14 cellular contexts compared by ENCODE assay signal in the genomic region with DNA sequence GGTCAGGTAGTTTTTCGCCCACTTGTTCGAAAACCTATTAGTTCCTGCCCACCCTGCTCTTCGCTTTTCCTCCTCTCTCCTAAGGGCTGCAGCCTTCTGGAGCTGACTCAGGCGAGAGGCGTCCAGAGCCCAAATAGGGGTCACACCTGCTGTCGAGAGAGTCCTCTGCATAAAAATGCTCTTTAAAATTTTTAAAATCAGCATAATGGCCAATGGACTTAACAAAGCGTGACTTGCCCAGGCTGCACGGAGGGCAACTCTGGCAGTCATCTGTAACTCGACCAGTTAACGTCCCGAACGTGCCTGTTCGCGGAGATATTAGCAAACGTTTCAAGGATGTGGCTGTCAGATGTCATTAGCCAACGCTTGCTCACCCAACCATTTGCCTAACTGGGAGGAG. TPM values are rescaled to one million over a fixed set of nuclear protein-coding genes. Genes with fewer than 3 reads are reported as not detected.
DNase-seq lines count a peak whose midpoint lies in the region; ATAC-seq and TF ChIP-seq lines count a peak whose summit lies in the region.
"Had no signal": no experiment of that assay in that cellular context is flagged by ENCODE, and none has a peak within 500 bp of the region (broad histone marks: within the 10 kb centered on the region; RNA-seq: fewer than 3 reads in every experiment).

No MANE protein-coding gene starts in this region.

- H3K18ac ChIP-seq in neuronal stem cell (ENCODE audit: low read length) = no peak overlapping the region

- ATAC-seq in GM18870 (IDR thresholded peaks at IDR 0.05; ENCODE audit: unreplicated experiment) (no peak), HG03280 (IDR thresholded peaks at IDR 0.05; ENCODE audit: unreplicated experiment) (no peak)
- ATAC-seq: left ventricle myocardium superior; natural killer cell treated with Interleukin-12 subunit alpha and Interleukin-12 subunit beta and Interleukin-15 and Interleukin-18, amount 100 ng/mL, for 72 hours had no signal

- H3K14ac ChIP-seq in neuronal stem cell (ENCODE audit: low read length) = no peak overlapping the region

- H3K4me3 ChIP-seq in neuronal stem cell (ENCODE audit: low read length in 2 of 2) = peak overlapping the region in 1 of 2 donors; percentile 76
- peak overlapping the region in 2 of 8 donors; percentile 17 to 45 for H3K4me3 ChIP-seq in spleen

- peak overlapping the region; percentile 76 for H3K27ac ChIP-seq in 22Rv1
- H3K27ac ChIP-seq in neuronal stem cell (replicated peaks; ENCODE audit: low read length) = no peak overlapping the region
- no peak overlapping the region for H3K27ac ChIP-seq in spleen
- H3K27ac ChIP-seq: thoracic aorta had no signal

- H3K4me2 ChIP-seq in neuronal stem cell (ENCODE audit: insufficient read depth, low read length, poor library complexity, severe bottlenecking) = peak overlapping the region; percentile 77

- H3K4me3 Mint-ChIP-seq in glutamatergic neuron (ENCODE audit: unreplicated experiment) = peak overlapping the region; percentile 73
- H3K4me3 Mint-ChIP-seq: natural killer cell treated with Interleukin-12 subunit alpha and Interleukin-12 subunit beta and Interleukin-15 and Interleukin-18, amount 100 ng/mL, for 72 hours had no signal

- H3K36me3 ChIP-seq in neuronal stem cell (replicated peaks in 1 of 2; ENCODE audit: control insufficient read depth in 2 of 2, insufficient read depth in 2 of 2, low read length in 2 of 2) (no peaks in the 10 kb centered on the region), spleen (no peaks in the 10 kb centered on the region)
- H3K36me3 ChIP-seq: thoracic aorta had no signal

- no peak overlapping the region for H3K4ac ChIP-seq in neuronal stem cell (ENCODE audit: low read length)

- peak; percentile 64 to 81 for DNase-seq in NCI-H526 (lab: John Stamatoyannopoulos, UW)
- DNase-seq in glutamatergic neuron = no peak
- no peak for DNase-seq in neuronal stem cell (ENCODE audit: low spot score)
- DNase-seq in spleen = no peak
- DNase-seq in activated CD4-positive, CD25-positive, alpha-beta regulatory T cell (lab: John Stamatoyannopoulos, UW) = no peak
- DNase-seq: activated naive CD4-positive, alpha-beta T cell treated with Interleukin-2 at 50 U/mL for 16 hours; left ventricle myocardium superior; NCI-H2081 treated with DMSO at 0.1 percent for 48 hours had no signal

- TF ChIP-seq POLR2A in spleen (IDR thresholded peaks at IDR 0.05) = no peak

- no peak overlapping the region for H3K27ac Mint-ChIP-seq in glutamatergic neuron (ENCODE audit: unreplicated experiment)
- H3K27ac Mint-ChIP-seq: natural killer cell treated with Interleukin-12 subunit alpha and Interleukin-12 subunit beta and Interleukin-15 and Interleukin-18, amount 100 ng/mL, for 72 hours had no signal

- H3K23ac ChIP-seq in neuronal stem cell (ENCODE audit: low read depth, low read length, poor library complexity) = no peak overlapping the region

- H2BK5ac ChIP-seq in neuronal stem cell (ENCODE audit: low read length) = no peak overlapping the region

- no peak overlapping the region for H2BK15ac ChIP-seq in neuronal stem cell (ENCODE audit: low read length)

- H3K36me3 Mint-ChIP-seq in glutamatergic neuron (ENCODE audit: unreplicated experiment) = no peaks in the 10 kb centered on the region

- peaks cover 2% of the 10 kb centered on the region for H3K9me3 Mint-ChIP-seq in glutamatergic neuron (ENCODE audit: unreplicated experiment)
- H3K9me3 Mint-ChIP-seq: natural killer cell treated with Interleukin-12 subunit alpha and Interleukin-12 subunit beta and Interleukin-15 and Interleukin-18, amount 100 ng/mL, for 72 hours had no signal

- no peak overlapping the region for H2BK12ac ChIP-seq in neuronal stem cell (ENCODE audit: low read length)

- peaks cover 21% of the 10 kb centered on the region for H3K27me3 Mint-ChIP-seq in glutamatergic neuron (ENCODE audit: unreplicated experiment)

- intact Hi-C loops in spleen (cut with DNase I; ENCODE audit: low total_unique reads) = no loop called here

- H3K9me3 ChIP-seq in neuronal stem cell (replicated peaks in 1 of 2; ENCODE audit: control insufficient read depth in 2 of 2, insufficient read depth in 1 of 2, low read depth in 1 of 2, low read length in 2 of 2) (no peaks in the 10 kb centered on the region), spleen (peaks cover 0 to 5% (median 0%) of the 10 kb centered on the region in 8 donors)
- H3K9me3 ChIP-seq: thoracic aorta had no signal

- no CpG with 5 or more reads among the region's 16 CpGs for WGBS in neuronal stem cell (ENCODE audit: extremely low coverage in 2 of 2, insufficient read length in 2 of 2, insufficient replicate concordance in 1 of 2), 2 donors
- WGBS in spleen, 5 donors = 3 to 8% (median 7%) methylated on average over 16 of the region's 16 CpGs

- no peak overlapping the region for H4K91ac ChIP-seq in neuronal stem cell (ENCODE audit: low read depth, low read length, poor library complexity)

- H2AK5ac ChIP-seq in neuronal stem cell (ENCODE audit: low read depth, low read length) = no peak overlapping the region

- H2AFZ ChIP-seq in neuronal stem cell (ENCODE audit: low read length) = peak overlapping the region; percentile 83

- H4K8ac ChIP-seq in neuronal stem cell (ENCODE audit: low read depth, low read length) = no peak overlapping the region

- no peak overlapping the region for H3K9ac ChIP-seq in neuronal stem cell (ENCODE audit: low read depth, low read length, poor library complexity)

- TF ChIP-seq CTCF in 22Rv1 (IDR thresholded peaks at IDR 0.05) (no peak), glutamatergic neuron (IDR thresholded peaks at IDR 0.05; ENCODE audit: partially characterized antibody, unreplicated experiment) (no peak), spleen (IDR thresholded peaks at IDR 0.05 in 8 of 11, conservative IDR thresholded peaks at IDR 0.05 in 3 of 11) (no peak)

- H3K79me1 ChIP-seq in neuronal stem cell (ENCODE audit: low read depth, low read length) = no peaks in the 10 kb centered on the region

- peaks cover 0 to 9% of the 10 kb centered on the region in 2 donors for H3K4me1 ChIP-seq in neuronal stem cell (ENCODE audit: control insufficient read depth in 2 of 2, insufficient read depth in 1 of 2, low read depth in 1 of 2, low read length in 2 of 2)
- H3K4me1 ChIP-seq in spleen = peaks cover 0 to 15% (median 7%) of the 10 kb centered on the region in 6 donors

- no peaks in the 10 kb centered on the region for H3K4me1 Mint-ChIP-seq in glutamatergic neuron (ENCODE audit: low read depth, unreplicated experiment)

- H2BK120ac ChIP-seq in neuronal stem cell (ENCODE audit: low read depth, low read length) = no peak overlapping the region

- peaks cover 20 to 68% (median 60%) of the 10 kb centered on the region in 3 experiments for H3K27me3 ChIP-seq in neuronal stem cell (ENCODE audit: control insufficient read depth in 3 of 3, insufficient read depth in 3 of 3, low read depth in 1 of 3, low read length in 3 of 3)
- H3K27me3 ChIP-seq in spleen (replicated peaks in 1 of 7) = peaks cover 0 to 86% (median 64%) of the 10 kb centered on the region in 7 donors

RNA-seq across cellular contexts. Expression of a gene that starts 32.2 kb away (rescaled TPM):
- total RNA-seq in glutamatergic neuron (ENCODE audit: unreplicated experiment) = not detected
- polyA plus RNA-seq in neuronal stem cell (2013, experiment 1 of 2) = not detected
- polyA plus RNA-seq in neuronal stem cell (2013, experiment 2 of 2) = not detected
- not detected for total RNA-seq in spleen
- polyA plus RNA-seq in spleen = not detected
- total RNA-seq: activated CD8-positive, alpha-beta memory T cell treated with anti-CD3 and anti-CD28 coated beads for 36 hours; left ventricle myocardium superior; natural killer cell treated with Interleukin-12 subunit alpha and Interleukin-12 subunit beta and Interleukin-15 and Interleukin-18, amount 100 ng/mL, for 72 hours had no signal

Comparison
In these comparisons a context has a peak if more than half of its experiments do, and no peak if none do; other contexts are left out.
1. DNase-seq: peak in NCI-H526 (2 of 2); none in glutamatergic neuron (single experiment), neuronal stem cell (single experiment), spleen (single experiment) and activated CD4-positive, CD25-positive, alpha-beta regulatory T cell (0 of 4).